27 cellular contexts compared by ENCODE assay signal in genomic region chr17:46800573-46800972, GRCh38. TPM values are rescaled to one million over a fixed set of nuclear protein-coding genes. Genes with fewer than 3 reads are reported as not detected.
"Had no signal": no experiment of that assay in that cellular context is flagged by ENCODE, and none has a peak within 500 bp of the region (broad histone marks: within the 10 kb centered on the region; RNA-seq: fewer than 3 reads in every experiment).

No MANE protein-coding gene starts in this region.

- H3K4me3 Mint-ChIP-seq: effector memory CD8-positive, alpha-beta T cell; memory B cell; natural killer cell treated with Interleukin-12 subunit alpha and Interleukin-12 subunit beta and Interleukin-15 and Interleukin-18, amount 100 ng/mL, for 72 hours; stimulated activated effector memory CD8-positive, alpha-beta T cell treated with anti-CD3 and anti-CD28 coated beads, Interleukin-12 subunit alpha, Interleukin-12 subunit beta, amount 100 ng/mL, for 72 hours had no signal

- H3K4me1 Mint-ChIP-seq: naive B cell; stimulated activated effector memory CD8-positive, alpha-beta T cell treated with anti-CD3 and anti-CD28 coated beads, Interleukin-12 subunit alpha, Interleukin-12 subunit beta, amount 100 ng/mL, for 72 hours had no signal

- DNase-seq: dermis blood vessel endothelial cell; effector memory CD8-positive, alpha-beta T cell; foreskin fibroblast; gastrocnemius medialis; head of caudate nucleus; kidney; mucosa of descending colon; naive B cell; nucleus accumbens; posterior cingulate gyrus; psoas muscle; right cardiac atrium; sigmoid colon; stimulated activated CD4-positive, alpha-beta T cell treated with anti-CD3 and anti-CD28 coated beads, Interleukin-2, amount 100 ng/mL, for 24 hours; stimulated activated CD4-positive, alpha-beta T cell treated with anti-CD3 and anti-CD28 coated beads, Interleukin-4, amount 100 ng/mL, for 24 hours; stimulated activated naive CD4-positive, alpha-beta T cell treated with Interleukin-2 at 50 U/mL for 16 hours; stomach; thyroid gland; trophoblast cell had no signal

- ATAC-seq: effector memory CD8-positive, alpha-beta T cell; gastrocnemius medialis; left lobe of liver; mucosa of descending colon; psoas muscle; right cardiac atrium; stimulated activated effector memory CD8-positive, alpha-beta T cell treated with anti-CD3 and anti-CD28 coated beads, Interleukin-12 subunit alpha, Interleukin-12 subunit beta, amount 100 ng/mL, for 72 hours had no signal

- H3K27ac Mint-ChIP-seq: effector memory CD8-positive, alpha-beta T cell; memory B cell; naive B cell; natural killer cell treated with Interleukin-12 subunit alpha and Interleukin-12 subunit beta and Interleukin-15 and Interleukin-18, amount 100 ng/mL, for 72 hours; stimulated activated effector memory CD8-positive, alpha-beta T cell treated with anti-CD3 and anti-CD28 coated beads, Interleukin-12 subunit alpha, Interleukin-12 subunit beta, amount 100 ng/mL, for 72 hours had no signal

- H3K9me3 Mint-ChIP-seq: effector memory CD8-positive, alpha-beta T cell; natural killer cell treated with Interleukin-12 subunit alpha and Interleukin-12 subunit beta and Interleukin-15 and Interleukin-18, amount 100 ng/mL, for 72 hours had no signal

- H3K36me3 Mint-ChIP-seq: natural killer cell treated with Interleukin-12 subunit alpha and Interleukin-12 subunit beta and Interleukin-15 and Interleukin-18, amount 100 ng/mL, for 72 hours; stimulated activated effector memory CD8-positive, alpha-beta T cell treated with anti-CD3 and anti-CD28 coated beads, Interleukin-12 subunit alpha, Interleukin-12 subunit beta, amount 100 ng/mL, for 72 hours had no signal

RNA-seq across cellular contexts. Expression of gene WNT9B, which starts 50.8 kb away (rescaled TPM):
- total RNA-seq: dermis blood vessel endothelial cell; glomerular endothelial cell; left lobe of liver; natural killer cell treated with Interleukin-12 subunit alpha and Interleukin-12 subunit beta and Interleukin-15 and Interleukin-18, amount 100 ng/mL, for 72 hours; osteocyte; sigmoid colon; skeletal muscle tissue; stomach; urinary bladder had no signal
